ENCODE assay signal across 8 cellular contexts in genomic region chr6:31272431-31272830, GRCh38. TPM values are rescaled to one million over a fixed set of nuclear protein-coding genes. Genes with fewer than 3 reads are reported as not detected.
A peak's percentile ranks its signal among the peaks of the same experiment; 100 is the strongest.
DNase-seq lines count a peak whose midpoint lies in the region; TF ChIP-seq lines count a peak whose summit lies in the region.

No MANE protein-coding gene starts in this region.

- H2AFZ ChIP-seq in Karpas-422 (ENCODE audit: low read length), result peak overlapping the region; percentile 10; the same call in 1 of the 2 replicates

- DNase-seq in GM10248 (ENCODE audit: extremely low spot score) (peak; percentile 22), Karpas-422 (no peak), chondrocyte (ENCODE audit: low spot score) (no peak), GM19238 (ENCODE audit: insufficient read length, low spot score) (no peak), NCI-H748 treated with DMSO at 0.1 percent for 48 hours (lab: John Stamatoyannopoulos, UW) (no peak), NCI-H2029 (lab: John Stamatoyannopoulos, UW) (no peak), DMS114 treated with DMSO at 0.1 percent for 48 hours (lab: John Stamatoyannopoulos, UW; ENCODE audit: unreplicated experiment) (no peak)

- no peaks in the 10 kb centered on the region for H3K27me3 ChIP-seq in Karpas-422 (ENCODE audit: low read length)

- WGBS in mesodermal cell (ENCODE audit: insufficient coverage in 2 of 2), 2 experiments, result 71% methylated on average over 3 of the region's 4 CpGs; no CpG with 5 or more reads in 1 of the 2 experiments

- H3K27ac ChIP-seq in Karpas-422 (ENCODE audit: low read length), result no peak overlapping the region
- no peak overlapping the region for H3K27ac ChIP-seq in mesodermal cell (ENCODE audit: low read depth, low read length, severe bottlenecking)

- POLR2A ChIA-PET in GM10248 (lab: Yijun Ruan, JAX), result no interaction called here

- H3K9me2 ChIP-seq in Karpas-422 (replicated peaks; ENCODE audit: insufficient read depth, low read length), result no peaks in the 10 kb centered on the region

- H3K4me3 ChIP-seq in Karpas-422 (ENCODE audit: low read length) (peak overlapping the region; percentile 86), mesodermal cell (ENCODE audit: extremely low read depth, insufficient read depth, low read length, poor library complexity, severe bottlenecking) (peak overlapping the region; percentile 63)

- no peaks in the 10 kb centered on the region for H3K9me3 Mint-ChIP-seq in chondrocyte (ENCODE audit: low read depth)

- TF ChIP-seq CTCF in GM10248 (IDR thresholded peaks at IDR 0.05; ENCODE audit: control extremely low read depth, extremely low read depth, low read depth, missing control alignments), result no peak
- no peak for TF ChIP-seq CTCF in chondrocyte (IDR thresholded peaks at IDR 0.05)

- H3K4me1 Mint-ChIP-seq in chondrocyte (ENCODE audit: low read depth), result peaks cover 17% of the 10 kb centered on the region

- H3K27me3 Mint-ChIP-seq in chondrocyte (ENCODE audit: low read depth), result peaks cover 41% of the 10 kb centered on the region

- peak overlapping the region; percentile 78 for H3K4me2 ChIP-seq in Karpas-422 (ENCODE audit: low read depth, low read length, poor library complexity, severe bottlenecking)

- H3K4me1 ChIP-seq in Karpas-422 (ENCODE audit: low read length), result peaks cover 41% of the 10 kb centered on the region
- H3K4me1 ChIP-seq in mesodermal cell (ENCODE audit: control insufficient read depth, insufficient read depth, low read length, poor library complexity, severe bottlenecking), result no peaks in the 10 kb centered on the region

- H3K9ac ChIP-seq in Karpas-422 (ENCODE audit: low read length), result peak overlapping the region; percentile 91

- H3K36me3 Mint-ChIP-seq in chondrocyte (ENCODE audit: low read depth), result peaks cover 11% of the 10 kb centered on the region

- CTCF ChIA-PET in GM10248 (lab: Yijun Ruan, JAX), result interaction anchor here (1.2 to 1.6 kb wide), 3 partner anchors 17 to 125 kb away, joined by 3 to 4 read pairs (median 4); no protein-coding TSS in a partner anchor

- no peaks in the 10 kb centered on the region for H3K79me2 ChIP-seq in Karpas-422 (ENCODE audit: low read length)

- H3K9me3 ChIP-seq in Karpas-422 (ENCODE audit: low read length) (no peaks in the 10 kb centered on the region), mesodermal cell (ENCODE audit: control insufficient read depth, low read length) (no peaks in the 10 kb centered on the region)

- H3K4me3 Mint-ChIP-seq in chondrocyte (ENCODE audit: unreplicated experiment), result peak overlapping the region; percentile 77

- H3K27ac Mint-ChIP-seq in chondrocyte (ENCODE audit: unreplicated experiment), result peak overlapping the region; percentile 58

- peaks cover 24% of the 10 kb centered on the region for H4K20me1 ChIP-seq in Karpas-422 (ENCODE audit: insufficient read depth, low read depth, low read length)

- H3K36me3 ChIP-seq in Karpas-422 (ENCODE audit: insufficient read depth, low read length) (peaks cover 19% of the 10 kb centered on the region; the same call in 1 of the 2 replicates), mesodermal cell (ENCODE audit: control insufficient read depth, insufficient read depth, low read length) (peaks cover 17% of the 10 kb centered on the region)

RNA-seq across cellular contexts. Expression of gene HLA-C, which starts 0.5 kb away (rescaled TPM):
- 317 and 613 TPM in 2 replicates for total RNA-seq in Karpas-422 (2014; rRNA removed; shearing (Covaris generic); ENCODE audit: low replicate concordance)
- total RNA-seq in chondrocyte, result 176 to 187 TPM (median 182 TPM) in 3 replicates
- polyA plus RNA-seq in mesodermal cell (2013, experiment 1 of 2), result 207 TPM
- polyA plus RNA-seq in mesodermal cell (2013, experiment 2 of 2), result 167 TPM
